Comparison of ENCODE assay signal across 2 cellular contexts in the genomic region with DNA sequence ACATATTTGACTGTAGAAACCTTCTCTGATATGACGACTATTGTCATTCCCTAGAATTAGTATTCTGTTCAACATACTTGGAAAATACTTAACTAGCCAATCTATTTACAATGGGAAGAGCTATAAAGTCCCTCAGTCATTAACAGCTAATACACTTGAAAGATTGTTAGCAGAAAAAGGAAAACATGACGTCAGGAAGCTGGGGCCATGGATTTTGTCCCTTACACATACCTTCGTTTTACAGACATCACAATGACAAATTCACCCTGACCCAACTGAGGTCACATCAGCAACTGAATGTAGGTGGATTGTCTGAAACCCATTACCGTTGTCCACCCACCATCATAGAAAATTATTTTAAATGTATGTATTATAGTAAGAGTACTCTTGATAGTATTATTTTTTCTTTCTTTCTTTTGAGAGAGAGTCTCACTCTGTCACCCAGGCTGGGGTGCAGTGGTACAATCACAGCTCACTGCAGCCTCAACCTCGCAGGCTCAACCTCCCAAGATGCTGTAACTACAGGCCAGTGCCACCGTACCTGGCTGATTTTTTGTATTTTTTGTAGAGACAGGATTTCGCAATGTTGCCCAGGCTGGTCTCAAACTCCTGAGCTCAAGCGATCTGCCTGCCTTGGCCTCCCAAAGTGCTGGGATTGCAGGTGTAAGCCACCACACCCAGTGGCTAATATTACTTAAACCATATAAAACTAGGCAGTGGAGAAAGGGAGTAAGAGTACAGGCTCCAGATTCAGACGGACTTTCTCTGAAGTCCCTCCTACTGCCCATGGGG.
A peak's percentile ranks its signal among the peaks of the same experiment; 100 is the strongest.
TF ChIP-seq lines count a peak whose summit lies in the region.

No MANE protein-coding gene starts in this region.

TF ChIP-seq in IMR-90, 13 proteins besides CTCF, POLR2A, EP300 and RAD21:
- no peak for TF ChIP-seq NFE2L2 (IDR thresholded peaks at IDR 0.05; ENCODE audit: low read depth, low read length)
- no peak for TF ChIP-seq USF2 (IDR thresholded peaks at IDR 0.05; ENCODE audit: low read depth, low read length)
- no peak for TF ChIP-seq FOS (IDR thresholded peaks at IDR 0.05; ENCODE audit: low read depth, low read length)
- TF ChIP-seq CEBPB (IDR thresholded peaks at IDR 0.05; ENCODE audit: low read depth, low read length): peak; percentile 23

TF ChIP-seq in K562, 482 proteins besides CTCF, POLR2A, EP300 and RAD21:
- TF ChIP-seq TCFL5 (CRISPR knock-in tag; conservative IDR thresholded peaks at IDR 0.05) (no peak), CEBPB (tag; IDR thresholded peaks at IDR 0.05) (peak; percentile 57)
- TF ChIP-seq, protein P1, sequence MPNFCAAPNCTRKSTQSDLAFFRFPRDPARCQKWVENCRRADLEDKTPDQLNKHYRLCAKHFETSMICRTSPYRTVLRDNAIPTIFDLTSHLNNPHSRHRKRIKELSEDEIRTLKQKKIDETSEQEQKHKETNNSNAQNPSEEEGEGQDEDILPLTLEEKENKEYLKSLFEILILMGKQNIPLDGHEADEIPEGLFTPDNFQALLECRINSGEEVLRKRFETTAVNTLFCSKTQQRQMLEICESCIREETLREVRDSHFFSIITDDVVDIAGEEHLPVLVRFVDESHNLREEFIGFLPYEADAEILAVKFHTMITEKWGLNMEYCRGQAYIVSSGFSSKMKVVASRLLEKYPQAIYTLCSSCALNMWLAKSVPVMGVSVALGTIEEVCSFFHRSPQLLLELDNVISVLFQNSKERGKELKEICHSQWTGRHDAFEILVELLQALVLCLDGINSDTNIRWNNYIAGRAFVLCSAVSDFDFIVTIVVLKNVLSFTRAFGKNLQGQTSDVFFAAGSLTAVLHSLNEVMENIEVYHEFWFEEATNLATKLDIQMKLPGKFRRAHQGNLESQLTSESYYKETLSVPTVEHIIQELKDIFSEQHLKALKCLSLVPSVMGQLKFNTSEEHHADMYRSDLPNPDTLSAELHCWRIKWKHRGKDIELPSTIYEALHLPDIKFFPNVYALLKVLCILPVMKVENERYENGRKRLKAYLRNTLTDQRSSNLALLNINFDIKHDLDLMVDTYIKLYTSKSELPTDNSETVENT (CRISPR knock-in tag; IDR thresholded peaks at IDR 0.05): no peak
